In genomic region chr17:56779306-56779705, GRCh38 we compare ENCODE assay signal across 10 cellular contexts. TPM values are rescaled to one million over a fixed set of nuclear protein-coding genes. Genes with fewer than 3 reads are reported as not detected.
DNase-seq lines count a peak whose midpoint lies in the region; ATAC-seq and TF ChIP-seq lines count a peak whose summit lies in the region.
"Had no signal": no experiment of that assay in that cellular context is flagged by ENCODE, and none has a peak within 500 bp of the region (broad histone marks: within the 10 kb centered on the region; RNA-seq: fewer than 3 reads in every experiment).

No MANE protein-coding gene starts in this region.

- H3K27me3 Mint-ChIP-seq in Calu3 (ENCODE audit: unreplicated experiment) (peaks cover 33% of the 10 kb centered on the region), nephron progenitor cell (ENCODE audit: low read depth, poor library complexity) (peaks cover 55% of the 10 kb centered on the region)
- no peaks in the 10 kb centered on the region for H3K27me3 Mint-ChIP-seq in activated naive CD8-positive, alpha-beta T cell treated with anti-CD3 and anti-CD28 coated beads for 36 hours

- H3K9me3 Mint-ChIP-seq in Calu3 (ENCODE audit: low read depth, unreplicated experiment) (no peaks in the 10 kb centered on the region), nephron progenitor cell (no peaks in the 10 kb centered on the region)
- H3K9me3 Mint-ChIP-seq in activated naive CD8-positive, alpha-beta T cell treated with anti-CD3 and anti-CD28 coated beads for 36 hours: no peaks in the 10 kb centered on the region
- H3K9me3 Mint-ChIP-seq: dendritic cell treated with granulocyte-macrophage colony-stimulating factor and Interleukin-4, amounts not matched to agents 40 ng/mL and 50 ng/mL, for 4 days had no signal

- peak overlapping the region; percentile 58 for H3K4me2 ChIP-seq in Karpas-422 (ENCODE audit: low read depth, low read length, poor library complexity, severe bottlenecking)

- CTCF ChIA-PET in Calu3 (lab: Charles Lee): interaction anchor here (1.4 to 1.8 kb wide), 4 partner anchors 19 to 280 kb away, joined by 3 to 13 read pairs (median 6); partner anchors contain the start of gene NOG

- H3K4me3 Mint-ChIP-seq in Calu3 (ENCODE audit: low read depth, unreplicated experiment) (peak overlapping the region; percentile 59), nephron progenitor cell (peak overlapping the region; percentile 79)
- H3K4me3 Mint-ChIP-seq in activated naive CD8-positive, alpha-beta T cell treated with anti-CD3 and anti-CD28 coated beads for 36 hours: peak overlapping the region; percentile 89

- H3K4me3 ChIP-seq in Karpas-422 (ENCODE audit: low read length): no peak overlapping the region
- no peak overlapping the region for H3K4me3 ChIP-seq in prostate gland

- no peak for ATAC-seq in HG02642 (IDR thresholded peaks at IDR 0.05; ENCODE audit: poor library complexity, unreplicated experiment)

- H3K9ac ChIP-seq in Karpas-422 (ENCODE audit: low read length): no peak overlapping the region

- no TSS peak for BruUV-seq in Calu3 (replicated peaks; lab: Mats Ljungman, UMichigan)

- no peak overlapping the region for H3K27ac ChIP-seq in Karpas-422 (ENCODE audit: low read length)
- H3K27ac ChIP-seq in prostate gland: no peak overlapping the region

- TF ChIP-seq CTCF in Calu3 (IDR thresholded peaks at IDR 0.05; ENCODE audit: unreplicated experiment): no peak
- TF ChIP-seq CTCF in nephron progenitor cell (IDR thresholded peaks at IDR 0.05): no peak
- TF ChIP-seq CTCF in prostate gland (IDR thresholded peaks at IDR 0.05): no peak

- WGBS in prostate gland: 65% methylated on average over 4 of the region's 4 CpGs

- no peak for DNase-seq in Calu3
- no peak for DNase-seq in Karpas-422
- DNase-seq in activated naive CD8-positive, alpha-beta T cell treated with anti-CD3 and anti-CD28 coated beads for 36 hours: no peak
- DNase-seq in nephron progenitor cell: no peak
- no peak for DNase-seq in putamen (ENCODE audit: low spot score)
- no peak for DNase-seq in prostate gland (ENCODE audit: low spot score)
- DNase-seq: gastrocnemius medialis, T1000 had no signal

- no peak overlapping the region for H2AFZ ChIP-seq in Karpas-422 (ENCODE audit: low read length)

- H3K4me1 ChIP-seq in Karpas-422 (ENCODE audit: low read length) (peaks cover 15% of the 10 kb centered on the region), prostate gland (replicated peaks) (no peaks in the 10 kb centered on the region)

- no peaks in the 10 kb centered on the region for H3K9me2 ChIP-seq in Karpas-422 (replicated peaks; ENCODE audit: insufficient read depth, low read length)

- H3K27ac Mint-ChIP-seq in Calu3 (ENCODE audit: unreplicated experiment) (no peak overlapping the region), nephron progenitor cell (no peak overlapping the region)
- H3K27ac Mint-ChIP-seq in activated naive CD8-positive, alpha-beta T cell treated with anti-CD3 and anti-CD28 coated beads for 36 hours: peak overlapping the region; percentile 90
- H3K27ac Mint-ChIP-seq: dendritic cell treated with granulocyte-macrophage colony-stimulating factor and Interleukin-4, amounts not matched to agents 40 ng/mL and 50 ng/mL, for 4 days had no signal

- no peaks in the 10 kb centered on the region for H3K36me3 Mint-ChIP-seq in Calu3 (ENCODE audit: insufficient read depth, unreplicated experiment)
- H3K36me3 Mint-ChIP-seq in activated naive CD8-positive, alpha-beta T cell treated with anti-CD3 and anti-CD28 coated beads for 36 hours: no peaks in the 10 kb centered on the region
- no peaks in the 10 kb centered on the region for H3K36me3 Mint-ChIP-seq in nephron progenitor cell (ENCODE audit: low read depth)

- H3K4me1 Mint-ChIP-seq in Calu3 (ENCODE audit: low read depth, unreplicated experiment) (peaks cover 20% of the 10 kb centered on the region), nephron progenitor cell (peaks cover 36% of the 10 kb centered on the region)
- H3K4me1 Mint-ChIP-seq in activated naive CD8-positive, alpha-beta T cell treated with anti-CD3 and anti-CD28 coated beads for 36 hours: peaks cover 25% of the 10 kb centered on the region

- H3K36me3 ChIP-seq in Karpas-422 (ENCODE audit: insufficient read depth, low read length): no peaks in the 10 kb centered on the region
- H3K36me3 ChIP-seq in prostate gland: no peaks in the 10 kb centered on the region
- H3K36me3 ChIP-seq: gastrocnemius medialis had no signal

- intact Hi-C loops in Calu3 (cut with micrococcal nuclease; ENCODE audit: unreplicated experiment): loop anchor here (10.0 kb wide), 1 partner anchor 275 kb away; no protein-coding TSS in a partner anchor
- intact Hi-C loops in prostate gland (cut with DNase I): no loop called here

- no peaks in the 10 kb centered on the region for H4K20me1 ChIP-seq in Karpas-422 (ENCODE audit: insufficient read depth, low read depth, low read length)

- H3K27me3 ChIP-seq in Karpas-422 (ENCODE audit: low read length): no peaks in the 10 kb centered on the region
- no peaks in the 10 kb centered on the region for H3K27me3 ChIP-seq in prostate gland (replicated peaks; ENCODE audit: insufficient read depth)
- H3K27me3 ChIP-seq: gastrocnemius medialis had no signal

- no peak for TF ChIP-seq POLR2A in prostate gland (IDR thresholded peaks at IDR 0.05)

- H3K79me2 ChIP-seq in Karpas-422 (ENCODE audit: low read length): no peaks in the 10 kb centered on the region

- no peaks in the 10 kb centered on the region for H3K9me3 ChIP-seq in Karpas-422 (ENCODE audit: low read length)
- H3K9me3 ChIP-seq in prostate gland: no peaks in the 10 kb centered on the region
- H3K9me3 ChIP-seq: gastrocnemius medialis had no signal

RNA-seq across cellular contexts. Expression of gene C17orf67, which starts 54.4 kb away (rescaled TPM):
- total RNA-seq in Calu3 (2022) (4.6 and 5.9 TPM in 2 replicates), prostate gland (1 to 10 TPM; 2.5 to 2.6 TPM)
- 0.32 TPM in 1 of 2 replicates, not detected in the other for total RNA-seq in Karpas-422 (2014; rRNA removed; shearing (Covaris generic); ENCODE audit: low replicate concordance)
- total RNA-seq in activated naive CD8-positive, alpha-beta T cell treated with anti-CD3 and anti-CD28 coated beads for 36 hours: 1 to 10 TPM; 1.5 TPM

RNA-seq across cellular contexts. Expression of gene DGKE, which starts 54.6 kb away (rescaled TPM):
- total RNA-seq in Calu3 (2022) (10.0 and 12.5 TPM in 2 replicates), prostate gland (10 to 100 TPM in 1 of 2 donors, 1 to 10 TPM in 1; 7.7 to 13.3 TPM)
- 0.30 and 0.32 TPM in 2 replicates for total RNA-seq in Karpas-422 (2014; rRNA removed; shearing (Covaris generic); ENCODE audit: low replicate concordance)
- total RNA-seq in activated naive CD8-positive, alpha-beta T cell treated with anti-CD3 and anti-CD28 coated beads for 36 hours: 10 to 100 TPM; 25.8 to 27.1 TPM
